8 cellular contexts compared by ENCODE assay signal in the genomic region with DNA sequence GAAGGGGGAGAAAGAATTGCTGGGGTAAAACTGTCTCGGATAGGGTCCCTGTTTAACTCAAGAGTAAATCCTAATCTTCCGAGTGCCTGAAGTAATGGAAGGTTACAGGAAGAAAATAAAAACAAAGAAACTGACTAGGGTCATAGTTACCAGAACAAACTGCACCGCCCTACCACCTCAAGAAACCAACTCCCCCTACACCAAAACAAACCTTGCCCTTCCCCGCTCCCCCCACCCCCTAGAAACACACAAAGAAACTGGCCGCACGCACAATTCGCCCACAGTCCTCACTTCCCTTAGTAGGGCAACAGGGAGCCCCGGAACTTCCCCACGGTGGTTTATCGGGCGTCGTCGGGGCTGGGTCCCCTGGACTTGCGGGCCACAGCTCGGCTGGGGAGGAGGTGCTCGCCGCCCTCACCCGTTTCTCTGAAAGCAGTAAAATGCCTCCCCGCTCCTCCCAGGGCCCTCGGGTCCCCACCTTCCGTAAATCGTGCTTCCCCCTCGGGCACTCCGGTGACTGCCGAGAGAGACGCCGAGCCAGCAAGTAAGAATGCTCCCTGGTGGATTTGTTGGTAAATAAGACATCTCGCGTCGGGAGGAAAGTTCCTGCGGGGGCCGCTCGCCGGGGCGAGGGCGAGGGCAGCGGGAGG. TPM values are rescaled to one million over a fixed set of nuclear protein-coding genes. Genes with fewer than 3 reads are reported as not detected.
DNase-seq lines count a peak whose midpoint lies in the region; ATAC-seq and TF ChIP-seq lines count a peak whose summit lies in the region.

No MANE protein-coding gene starts in this region.

- H3K4me3 ChIP-seq in fibroblast of villous mesenchyme (ENCODE audit: low read depth, low read length) (peak overlapping the region; percentile 65), psoas muscle (peak overlapping the region; percentile 82)

- H3K4me1 ChIP-seq in psoas muscle = no peaks in the 10 kb centered on the region

- no peaks in the 10 kb centered on the region for H3K36me3 ChIP-seq in psoas muscle (ENCODE audit: insufficient read depth in 1 of 2, low read depth in 1 of 2)

- peaks cover 0 to 48% (median 0%) of the 10 kb centered on the region in 3 donors for H3K27me3 ChIP-seq in psoas muscle (ENCODE audit: insufficient read depth in 3 of 3, low read length in 2 of 3)

- DNase-seq in NCI-H1436 (lab: John Stamatoyannopoulos, UW) (peak; percentile 50), NCI-H1436 treated with DMSO at 0.1 percent for 48 hours (lab: John Stamatoyannopoulos, UW) (no peak), NCI-H774 (lab: John Stamatoyannopoulos, UW) (peak; percentile 41), activated T-cell treated with anti-CD3 and anti-CD28 coated beads for 48 hours (ENCODE audit: low read depth) (peak; percentile 40), fibroblast of villous mesenchyme (ENCODE audit: low read depth) (peak; percentile 39), psoas muscle (no peak), HPDE6-E6E7 (ENCODE audit: extremely low spot score) (no peak)

- no peaks in the 10 kb centered on the region for H3K9me3 ChIP-seq in psoas muscle

- intact Hi-C loops in psoas muscle (cut with DNase I) = no loop called here

- 10 to 15% (median 11%) methylated on average over 36 to 37 of the region's 37 CpGs for WGBS in psoas muscle, 3 donors

- ATAC-seq in HG02642 (IDR thresholded peaks at IDR 0.05; ENCODE audit: poor library complexity, unreplicated experiment) (peak; percentile 23), psoas muscle (no peak)

- H3K27ac ChIP-seq in psoas muscle = peak overlapping the region; percentile 72

- TF ChIP-seq CTCF in fibroblast of villous mesenchyme (IDR thresholded peaks at IDR 0.05; ENCODE audit: insufficient read depth, low read depth, low read length) (no peak), psoas muscle (IDR thresholded peaks at IDR 0.05) (no peak)

RNA-seq across cellular contexts. Expression of a gene that starts 2.4 kb away (rescaled TPM):
- total RNA-seq in fibroblast of villous mesenchyme (28.3 and 39.3 TPM in 2 replicates), psoas muscle (1 to 10 TPM; 1.8 to 7.7 (median 3.7) TPM)
- 1 to 10 TPM; 1.3 to 2.9 (median 2.7) TPM for polyA plus RNA-seq in psoas muscle

Comparison
In these comparisons a context has a peak if more than half of its experiments do, and no peak if none do; other contexts are left out.
1. DNase-seq: peak in NCI-H1436 (single experiment), NCI-H774 (single experiment), activated T-cell treated with anti-CD3 and anti-CD28 coated beads for 48 hours (single experiment) and fibroblast of villous mesenchyme (single experiment); none in NCI-H1436 treated with DMSO at 0.1 percent for 48 hours (single experiment), psoas muscle (0 of 2) and HPDE6-E6E7 (single experiment).